Comparison of ENCODE assay signal across 1 cellular context in genomic region chr11:94543695-94544581, GRCh38.
A peak's percentile ranks its signal among the peaks of the same experiment; 100 is the strongest.
TF ChIP-seq lines count a peak whose summit lies in the region.

FUT4 (plus strand) TSS chr11:94543921; CDS start chr11:94544134, 213 bp downstream.

TF ChIP-seq in K562, 482 proteins besides CTCF, POLR2A, EP300 and RAD21 (continued from another document and continues in another):
- TF ChIP-seq PKNOX1 (IDR thresholded peaks at IDR 0.05), result peak; percentile 13; the same call in 1 of the 2 replicates
- 0 out of 4 replicates have a peak, but pooled peaks of 1 of the 2 experiments have one; percentile 29 for TF ChIP-seq SIN3A (IDR thresholded peaks at IDR 0.05; ENCODE audit: borderline replicate concordance in 2 of 2, control insufficient read depth in 1 of 2, low read depth in 2 of 2, low read length in 2 of 2)
- no peak for TF ChIP-seq ZNF143 (CRISPR knock-in tag; IDR thresholded peaks at IDR 0.05)
- TF ChIP-seq RAD51 (IDR thresholded peaks at IDR 0.05; ENCODE audit: borderline replicate concordance, low read depth), result peak; percentile 19; the same call in 1 of the 2 replicates
- TF ChIP-seq MXI1 (IDR thresholded peaks at IDR 0.05; ENCODE audit: low read depth, low read length), result no peak
- 0 out of 2 replicates have a peak, but pooled peaks have one; percentile 10 for TF ChIP-seq CBFA2T3 (IDR thresholded peaks at IDR 0.05)
- TF ChIP-seq TCF15 (CRISPR knock-in tag; IDR thresholded peaks at IDR 0.05), result 0 out of 2 replicates have a peak, but pooled peaks have one; percentile 55
- TF ChIP-seq DPF2 (IDR thresholded peaks at IDR 0.05), result peak; percentile 51; the same call in 1 of the 2 replicates
- no peak for TF ChIP-seq ADNP (tag; IDR thresholded peaks at IDR 0.05)
- TF ChIP-seq PCBP1 (IDR thresholded peaks at IDR 0.05; ENCODE audit: low read depth, low read length, poor library complexity, severe bottlenecking), result peak; percentile 52
- peak; percentile 90 for TF ChIP-seq PHF20 (IDR thresholded peaks at IDR 0.05; ENCODE audit: partially characterized antibody)
- peak; percentile 58; the same call in 1 of the 2 replicates for TF ChIP-seq ZNF263 (CRISPR knock-in tag; IDR thresholded peaks at IDR 0.05; ENCODE audit: borderline replicate concordance)
- no peak for TF ChIP-seq CLOCK (CRISPR knock-in tag; IDR thresholded peaks at IDR 0.05; ENCODE audit: borderline replicate concordance)
- no peak for TF ChIP-seq RFX5 (IDR thresholded peaks at IDR 0.05; ENCODE audit: low read depth, low read length)
- no peak for TF ChIP-seq ARID3A (IDR thresholded peaks at IDR 0.05; ENCODE audit: borderline replicate concordance, low read depth, low read length)
- TF ChIP-seq CSDE1 (IDR thresholded peaks at IDR 0.05), result no peak; a peak in 1 of 4 replicates
- TF ChIP-seq ZFP91 (CRISPR knock-in tag; IDR thresholded peaks at IDR 0.05), result no peak; the same call in 1 of the 2 replicates
- no peak for TF ChIP-seq ZNF318 (IDR thresholded peaks at IDR 0.05; ENCODE audit: borderline replicate concordance in 1 of 2, low read depth in 1 of 2)
- no peak for TF ChIP-seq C11orf30 (IDR thresholded peaks at IDR 0.05; ENCODE audit: low read depth)
- peak; percentile 83; the same call in 1 of the 2 replicates for TF ChIP-seq BRD4 (IDR thresholded peaks at IDR 0.05)
- no peak for TF ChIP-seq ZNF449 (CRISPR knock-in tag; IDR thresholded peaks at IDR 0.05)
- no peak for TF ChIP-seq E2F4 (CRISPR knock-in tag; IDR thresholded peaks at IDR 0.05; ENCODE audit: low read depth)
- peak; percentile 56; the same call in 1 of the 2 replicates for TF ChIP-seq KAT7 (CRISPR knock-in tag; IDR thresholded peaks at IDR 0.05; ENCODE audit: borderline replicate concordance)
- TF ChIP-seq CEBPB (tag; IDR thresholded peaks at IDR 0.05), result no peak
- no peak for TF ChIP-seq PRMT5 (CRISPR knock-in tag; IDR thresholded peaks at IDR 0.05)
- TF ChIP-seq TFE3 (CRISPR knock-in tag; IDR thresholded peaks at IDR 0.05), result no peak
- peak; percentile 41; the same call in 1 of the 2 replicates for TF ChIP-seq HCFC1 (IDR thresholded peaks at IDR 0.05; ENCODE audit: low read depth, low read length)
- TF ChIP-seq ZNF699 (CRISPR knock-in tag; IDR thresholded peaks at IDR 0.05; ENCODE audit: insufficient replicate concordance), result no peak
- TF ChIP-seq THRA (IDR thresholded peaks at IDR 0.05), result no peak
- TF ChIP-seq TOE1 (IDR thresholded peaks at IDR 0.05; ENCODE audit: borderline replicate concordance), result peak; percentile 80
- TF ChIP-seq TOE1 (CRISPR knock-in tag; IDR thresholded peaks at IDR 0.05; ENCODE audit: borderline replicate concordance, low read depth), result no peak
- TF ChIP-seq NUFIP1 (IDR thresholded peaks at IDR 0.05; ENCODE audit: partially characterized antibody), result peak; percentile 15
- peak; percentile 72 for TF ChIP-seq MYC (IDR thresholded peaks at IDR 0.05; ENCODE audit: low read depth, low read length)
- TF ChIP-seq MYC (CRISPR knock-in tag; IDR thresholded peaks at IDR 0.05; ENCODE audit: borderline replicate concordance, low read depth), result peak; percentile 63; the same call in 1 of the 2 replicates
- TF ChIP-seq PRPF4 (IDR thresholded peaks at IDR 0.05; ENCODE audit: insufficient read depth, low read depth, low read length, poor library complexity, severe bottlenecking), result no peak
- TF ChIP-seq TCF7L2 (IDR thresholded peaks at IDR 0.05; ENCODE audit: low read depth, low read length), result no peak
